ENCODE assay signal across 8 cellular contexts in genomic region chr1:78619803-78620579, GRCh38. TPM values are rescaled to one million over a fixed set of nuclear protein-coding genes. Genes with fewer than 3 reads are reported as not detected.
DNase-seq lines count a peak whose midpoint lies in the region; ATAC-seq and TF ChIP-seq lines count a peak whose summit lies in the region.

Gene IFI44L (plus strand): TSS chr1:78620448. CDS start chr1:78627916, 7,468 bp downstream.

- H3K9me3 ChIP-seq in colonic mucosa (no peaks in the 10 kb centered on the region), mucosa of stomach (ENCODE audit: control insufficient read depth, low read length) (no peaks in the 10 kb centered on the region)

- H3K36me3 ChIP-seq in colonic mucosa (no peaks in the 10 kb centered on the region), mucosa of stomach (ENCODE audit: control insufficient read depth, insufficient read depth, low read length) (no peaks in the 10 kb centered on the region)

- TF ChIP-seq CTCF in colonic mucosa (IDR thresholded peaks at IDR 0.05) = no peak

- peak; percentile 32 for DNase-seq in activated CD4-positive, CD25-positive, alpha-beta regulatory T cell treated with anti-CD3 and anti-CD28 coated beads, Interleukin-2, amount 50 U/mL, for 72 hours
- peak; percentile 26 for DNase-seq in colonic mucosa
- DNase-seq in stimulated activated naive B cell treated with anti-CD40 and anti-IgM and Interleukin-4, amounts not matched to agents 10 μg/mL and 1 μg/mL and 100 μg/mL, for 72 hours = peak; percentile 11
- no peak for DNase-seq in NCI-H1436 (lab: John Stamatoyannopoulos, UW)
- DNase-seq in amniotic stem cell (lab: John Stamatoyannopoulos, UW) = no peak

- H3K27me3 Mint-ChIP-seq in stimulated activated naive B cell treated with anti-CD40 and anti-IgM and Interleukin-4, amounts not matched to agents 10 μg/mL and 1 μg/mL and 100 μg/mL, for 72 hours = no peaks in the 10 kb centered on the region

- peak within 1 kb of the TSS; percentile 73 for H3K27ac Mint-ChIP-seq in stimulated activated naive B cell treated with anti-CD40 and anti-IgM and Interleukin-4, amounts not matched to agents 10 μg/mL and 1 μg/mL and 100 μg/mL, for 72 hours

- H3K9ac ChIP-seq in colonic mucosa (ENCODE audit: low read depth in 2 of 2, low read length in 2 of 2) (no peak within 1 kb of the TSS), mucosa of stomach (ENCODE audit: low read length) (peak within 1 kb of the TSS; percentile 58)

- H3K4me1 Mint-ChIP-seq in stimulated activated naive B cell treated with anti-CD40 and anti-IgM and Interleukin-4, amounts not matched to agents 10 μg/mL and 1 μg/mL and 100 μg/mL, for 72 hours = peaks cover 24 to 61% of the 10 kb centered on the region in 2 donors

- peaks cover 0 to 3% of the 10 kb centered on the region in 2 donors for H3K36me3 Mint-ChIP-seq in stimulated activated naive B cell treated with anti-CD40 and anti-IgM and Interleukin-4, amounts not matched to agents 10 μg/mL and 1 μg/mL and 100 μg/mL, for 72 hours

- peak within 1 kb of the TSS; percentile 1 for H3K27ac ChIP-seq in colonic mucosa

- no peaks in the 10 kb centered on the region for H3K27me3 ChIP-seq in colonic mucosa
- no peaks in the 10 kb centered on the region for H3K27me3 ChIP-seq in mucosa of stomach (ENCODE audit: control insufficient read depth, insufficient read depth, low read length)

- intact Hi-C loops in colonic mucosa (cut with DNase I) = no loop called here

- peak within 1 kb of the TSS; percentile 7 for H3K4me3 ChIP-seq in colonic mucosa
- peak within 1 kb of the TSS; percentile 6 for H3K4me3 ChIP-seq in mucosa of stomach (ENCODE audit: low read length)

- H3K4me1 ChIP-seq in colonic mucosa (no peaks in the 10 kb centered on the region), mucosa of stomach (ENCODE audit: control insufficient read depth, insufficient read depth, low read length) (no peaks in the 10 kb centered on the region)

- H3K9me3 Mint-ChIP-seq in stimulated activated naive B cell treated with anti-CD40 and anti-IgM and Interleukin-4, amounts not matched to agents 10 μg/mL and 1 μg/mL and 100 μg/mL, for 72 hours = no peaks in the 10 kb centered on the region

- H3K4me3 Mint-ChIP-seq in stimulated activated naive B cell treated with anti-CD40 and anti-IgM and Interleukin-4, amounts not matched to agents 10 μg/mL and 1 μg/mL and 100 μg/mL, for 72 hours = peak within 1 kb of the TSS; percentile 65 to 71

- ATAC-seq in GM19035 (IDR thresholded peaks at IDR 0.05; ENCODE audit: unreplicated experiment) (peak; percentile 40), HG03342 (IDR thresholded peaks at IDR 0.05; ENCODE audit: unreplicated experiment) (peak; percentile 41)
- peak; percentile 41 to 48 for ATAC-seq in stimulated activated naive B cell treated with anti-CD40 and anti-IgM and Interleukin-4, amounts not matched to agents 10 μg/mL and 1 μg/mL and 100 μg/mL, for 72 hours (replicated peaks)

RNA-seq across cellular contexts. Expression of gene IFI44L, which starts in this region (rescaled TPM):
- 1 to 10 TPM in 1 of 2 donors, under 1 TPM in 1; 0.74 to 2.1 TPM for total RNA-seq in colonic mucosa

Comparison
In these comparisons a context has a peak if more than half of its experiments do, and no peak if none do; other contexts are left out.
1. DNase-seq: peak in activated CD4-positive, CD25-positive, alpha-beta regulatory T cell treated with anti-CD3 and anti-CD28 coated beads, Interleukin-2, amount 50 U/mL, for 72 hours (single experiment), colonic mucosa (single experiment) and stimulated activated naive B cell treated with anti-CD40 and anti-IgM and Interleukin-4, amounts not matched to agents 10 μg/mL and 1 μg/mL and 100 μg/mL, for 72 hours (single experiment); none in NCI-H1436 (single experiment) and amniotic stem cell (single experiment).
2. Peak in every context shown above with its lines, with median percentiles within 50 percentile points of each other: ATAC-seq.